Comparison of ENCODE assay signal across 35 cellular contexts in the genomic region with DNA sequence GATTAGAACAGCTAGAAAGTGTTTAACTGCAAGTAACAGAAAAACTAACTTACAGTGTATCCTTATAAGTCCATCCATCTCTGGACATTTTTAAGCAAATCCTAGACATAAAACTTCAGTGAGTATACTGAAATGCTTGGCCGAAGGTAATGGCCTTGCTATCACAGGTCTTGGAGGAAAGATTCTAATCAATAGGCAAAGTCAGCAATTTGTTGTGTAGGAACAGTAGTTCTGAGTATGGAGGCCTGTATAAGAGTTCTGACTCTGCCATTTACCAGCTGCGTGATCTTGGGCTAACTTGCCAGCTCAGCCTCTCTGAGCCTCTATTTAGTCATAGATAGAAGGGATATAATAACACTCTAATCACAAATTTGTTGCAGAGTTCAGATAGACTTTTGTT.
"Had no signal": no experiment of that assay in that cellular context is flagged by ENCODE, and none has a peak within 500 bp of the region (broad histone marks: within the 10 kb centered on the region; RNA-seq: fewer than 3 reads in every experiment).

No MANE protein-coding gene starts in this region.

- DNase-seq: Karpas-422, Kasumi-1, MG63, MM.1S, MV-4-11, NCI-H1048, NCI-H1092, NCI-H1092 treated with DMSO at 0.1 percent for 48 hours, NCI-H1105, NCI-H1105 treated with DMSO at 0.1 percent for 48 hours, NCI-H1417, NCI-H1417 treated with DMSO at 0.1 percent for 48 hours, NCI-H1436, NCI-H1436 treated with DMSO at 0.1 percent for 48 hours, NCI-H146, NCI-H1694, NCI-H1694 treated with DMSO at 0.1 percent for 48 hours, NCI-H187, NCI-H187 treated with DMSO at 0.1 percent for 48 hours, NCI-H1930, NCI-H2029, NCI-H2029 treated with DMSO at 0.1 percent for 48 hours, NCI-H2081, NCI-H2081 treated with DMSO at 0.1 percent for 48 hours, NCI-H2107, NCI-H2171, NCI-H2171 treated with DMSO at 0.1 percent for 48 hours, NCI-H2227 treated with DMSO at 0.1 percent for 48 hours, NCI-H226, NCI-H345, NCI-H446, NCI-H446 treated with DMSO at 0.1 percent for 48 hours, NCI-H510A, NCI-H510A treated with DMSO at 0.1 percent for 48 hours, NCI-H524 had no signal

- H3K36me3 ChIP-seq: MG63 had no signal

- H3K9me3 ChIP-seq: MG63 had no signal

- H3K4me3 ChIP-seq: MG63 had no signal
